9 cellular contexts compared by ENCODE assay signal in genomic region chr12:72966684-72967083, GRCh38.
"Had no signal": no experiment of that assay in that cellular context is flagged by ENCODE, and none has a peak within 500 bp of the region (broad histone marks: within the 10 kb centered on the region; RNA-seq: fewer than 3 reads in every experiment).

No MANE protein-coding gene starts in this region.

- ATAC-seq: HepG2, K562 had no signal

- H3K36me3 Mint-ChIP-seq: IgD-negative memory B cell had no signal

- H3K4me1 Mint-ChIP-seq: IgD-negative memory B cell had no signal

- H3K4me2 ChIP-seq: KMS-11 had no signal

- H3K27ac ChIP-seq: HL-60, KMS-11 had no signal

- H3K27me3 Mint-ChIP-seq: IgD-negative memory B cell had no signal

- H3K4me3 Mint-ChIP-seq: IgD-negative memory B cell had no signal

- H3K27ac Mint-ChIP-seq: IgD-negative memory B cell had no signal

- H3K9ac ChIP-seq: KMS-11 had no signal

- DNase-seq: IMR-90, KBM-7, KG1 had no signal

- FAIRE-seq: HepG2, HTR-8/SVneo, K562 had no signal

- H3K4me3 ChIP-seq: K562 had no signal
